Comparison of ENCODE assay signal across 16 cellular contexts in the genomic region with DNA sequence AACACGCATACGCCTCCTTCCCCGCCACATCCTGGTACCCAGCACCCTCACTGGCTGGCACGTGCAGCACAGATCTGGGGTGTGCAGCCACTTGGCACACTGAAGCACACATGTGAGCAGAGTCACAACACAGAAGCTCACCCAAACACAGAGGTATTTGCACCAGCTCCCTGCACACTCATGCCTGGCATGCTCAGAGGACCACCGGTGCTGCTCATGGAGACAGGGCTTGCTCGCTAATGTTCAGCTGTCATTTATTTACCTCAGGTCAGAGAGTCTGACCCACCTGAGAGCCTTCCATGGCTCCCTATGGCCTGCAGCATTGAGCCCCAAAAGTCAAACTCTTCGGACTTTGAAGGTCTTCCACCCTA.
"Had no signal": no experiment of that assay in that cellular context is flagged by ENCODE, and none has a peak within 500 bp of the region (broad histone marks: within the 10 kb centered on the region; RNA-seq: fewer than 3 reads in every experiment).

No MANE protein-coding gene starts in this region.

- H3K9me3 Mint-ChIP-seq: activated T-helper 17 cell treated with anti-CD3 and anti-CD28 coated beads, Interleukin-2, amount 50 U/mL, for 72 hours; natural killer cell; WTC11 had no signal

- H3K27ac Mint-ChIP-seq: activated naive CD8-positive, alpha-beta T cell; activated T-helper 17 cell treated with anti-CD3 and anti-CD28 coated beads, Interleukin-2, amount 50 U/mL, for 72 hours; natural killer cell; WTC11 had no signal

- H3K27me3 ChIP-seq: adrenal gland, ascending aorta, brain microvascular endothelial cell, hepatocyte, ovary, thyroid gland had no signal

- DNase-seq: central memory CD4-positive, alpha-beta T cell; effector memory CD4-positive, alpha-beta T cell; kidney glomerular epithelial cell; left ventricle myocardium inferior; midbrain; natural killer cell; ovary; thyroid gland had no signal

- H3K36me3 ChIP-seq: adrenal gland, ascending aorta, brain microvascular endothelial cell, left ventricle myocardium inferior, ovary, thyroid gland had no signal

- H3K36me3 Mint-ChIP-seq: activated naive CD8-positive, alpha-beta T cell; natural killer cell; WTC11 had no signal

- H3K4me1 ChIP-seq: adrenal gland, ascending aorta, left ventricle myocardium inferior, psoas muscle, thyroid gland had no signal

- H3K27ac ChIP-seq: adrenal gland, ascending aorta, brain microvascular endothelial cell, hepatocyte, left ventricle myocardium inferior, ovary, psoas muscle, thyroid gland had no signal

- H3K9me3 ChIP-seq: adrenal gland, ascending aorta, left ventricle myocardium inferior, ovary, psoas muscle, thyroid gland had no signal

- H3K4me3 Mint-ChIP-seq: activated naive CD8-positive, alpha-beta T cell; activated T-helper 17 cell treated with anti-CD3 and anti-CD28 coated beads, Interleukin-2, amount 50 U/mL, for 72 hours; natural killer cell; WTC11 had no signal

- H3K4me1 Mint-ChIP-seq: activated T-helper 17 cell treated with anti-CD3 and anti-CD28 coated beads, Interleukin-2, amount 50 U/mL, for 72 hours had no signal

- H3K4me3 ChIP-seq: adrenal gland, ascending aorta, hepatocyte, left ventricle myocardium inferior, ovary, psoas muscle, thyroid gland had no signal
